In genomic region chr19:39438270-39438934, GRCh38 we compare ENCODE assay signal across 1 cellular context.
TF ChIP-seq lines count a peak whose summit lies in the region.

No MANE protein-coding gene starts in this region.

TF ChIP-seq in HepG2, 621 proteins besides CTCF, POLR2A, EP300 and RAD21:
- TF ChIP-seq ATF7 (IDR thresholded peaks at IDR 0.05): peak; percentile 57; the same call in 1 of the 2 replicates
- no peak for TF ChIP-seq ATF7 (CRISPR knock-in tag; IDR thresholded peaks at IDR 0.05)
- no peak for TF ChIP-seq SOX6 (IDR thresholded peaks at IDR 0.05)
- TF ChIP-seq SOX6 (CRISPR knock-in tag; IDR thresholded peaks at IDR 0.05): 0 out of 2 replicates have a peak, but pooled peaks have one; percentile 17
- TF ChIP-seq MAFF (IDR thresholded peaks at IDR 0.05; ENCODE audit: low read depth, low read length): no peak
- TF ChIP-seq ATF3 (CRISPR knock-in tag; IDR thresholded peaks at IDR 0.05): peak; percentile 88
- TF ChIP-seq CEBPG (CRISPR knock-in tag; IDR thresholded peaks at IDR 0.05): peak; percentile 92
- peak; percentile 94 for TF ChIP-seq TEAD3 (CRISPR knock-in tag; optimal IDR thresholded peaks at IDR 0.05; ENCODE audit: borderline replicate concordance)
- 0 out of 2 replicates have a peak, but pooled peaks have one; percentile 16 for TF ChIP-seq GFI1 (CRISPR knock-in tag; IDR thresholded peaks at IDR 0.05; ENCODE audit: borderline replicate concordance)
- no peak for TF ChIP-seq SMC3 (IDR thresholded peaks at IDR 0.05; ENCODE audit: low read length)
- no peak for TF ChIP-seq KDM5A (IDR thresholded peaks at IDR 0.05; ENCODE audit: borderline replicate concordance, low read length)
- TF ChIP-seq ZNF570 (CRISPR knock-in tag; IDR thresholded peaks at IDR 0.05; ENCODE audit: borderline replicate concordance): no peak
- peak; percentile 36; the same call in 1 of the 2 replicates for TF ChIP-seq SAP130 (CRISPR knock-in tag; IDR thresholded peaks at IDR 0.05; ENCODE audit: low read depth)
- peak; percentile 26; the same call in 1 of the 2 replicates for TF ChIP-seq ATF2 (CRISPR knock-in tag; IDR thresholded peaks at IDR 0.05)
- peak; percentile 69 for TF ChIP-seq FOSL2 (CRISPR knock-in tag; IDR thresholded peaks at IDR 0.05)
- no peak for TF ChIP-seq MLX (CRISPR knock-in tag; IDR thresholded peaks at IDR 0.05)
- no peak for TF ChIP-seq ATAD3A (CRISPR knock-in tag; IDR thresholded peaks at IDR 0.05)
- peak in 1 of 2 experiments; percentile 87; a peak in 2 of 4 replicates for TF ChIP-seq ATF4 (CRISPR knock-in tag; IDR thresholded peaks at IDR 0.05)
- no peak for TF ChIP-seq ARNT (IDR thresholded peaks at IDR 0.05)
- peak; percentile 78; the same call in 1 of the 2 replicates for TF ChIP-seq ZNF362 (CRISPR knock-in tag; IDR thresholded peaks at IDR 0.05; ENCODE audit: borderline replicate concordance)
- peak; percentile 55; the same call in 1 of the 2 replicates for TF ChIP-seq ZNF770 (CRISPR knock-in tag; IDR thresholded peaks at IDR 0.05)
- TF ChIP-seq CEBPB (IDR thresholded peaks at IDR 0.05; ENCODE audit: borderline replicate concordance, low read depth, low read length): peak; percentile 89
- TF ChIP-seq ZNF121 (CRISPR knock-in tag; IDR thresholded peaks at IDR 0.05): no peak
- no peak for TF ChIP-seq ZMYM2 (CRISPR knock-in tag; IDR thresholded peaks at IDR 0.05)
